Comparison of ENCODE assay signal across 18 cellular contexts in genomic region chr9:128909859-128910258, GRCh38. TPM values are rescaled to one million over a fixed set of nuclear protein-coding genes. Genes with fewer than 3 reads are reported as not detected.
DNase-seq lines count a peak whose midpoint lies in the region; ATAC-seq and TF ChIP-seq lines count a peak whose summit lies in the region.
"Had no signal": no experiment of that assay in that cellular context is flagged by ENCODE, and none has a peak within 500 bp of the region (broad histone marks: within the 10 kb centered on the region; RNA-seq: fewer than 3 reads in every experiment).

No MANE protein-coding gene starts in this region.

- H3K9me3 Mint-ChIP-seq in activated T-cell treated with anti-CD3 and anti-CD28 coated beads, Interleukin-2, amount 50 U/mL, for 72 hours = no peaks in the 10 kb centered on the region
- H3K9me3 Mint-ChIP-seq in activated CD8-positive, alpha-beta T cell treated with anti-CD3 and anti-CD28 coated beads, Interleukin-2, amount 10 ng/mL, durations not matched to agents 7 days and 5 days (ENCODE audit: insufficient read depth) = no peaks in the 10 kb centered on the region
- H3K9me3 Mint-ChIP-seq: brain had no signal

- no peak for TF ChIP-seq POLR2A in GM18505 (IDR thresholded peaks at IDR 0.05; ENCODE audit: borderline replicate concordance, extremely low read depth, insufficient read depth, insufficient read length)

- peaks cover 64% of the 10 kb centered on the region for H3K4me1 Mint-ChIP-seq in activated T-cell treated with anti-CD3 and anti-CD28 coated beads, Interleukin-2, amount 50 U/mL, for 72 hours (ENCODE audit: low read depth)
- H3K4me1 Mint-ChIP-seq in activated CD8-positive, alpha-beta T cell treated with anti-CD3 and anti-CD28 coated beads, Interleukin-2, amount 10 ng/mL, durations not matched to agents 7 days and 5 days (ENCODE audit: low read depth) = peaks cover 58% of the 10 kb centered on the region

- no peak for DNase-seq in activated T-cell treated with anti-CD3 and anti-CD28 coated beads, Interleukin-2, amount 50 U/mL, for 72 hours
- no peak for DNase-seq in activated T-cell treated with anti-CD3 and anti-CD28 coated beads, Interleukin-2, amount 50 U/mL, for 1 hour
- DNase-seq in activated CD8-positive, alpha-beta T cell treated with anti-CD3 and anti-CD28 coated beads, Interleukin-2, amount 10 ng/mL, durations not matched to agents 7 days and 5 days = no peak
- peak; percentile 27 for DNase-seq in islet precursor cell
- no peak for DNase-seq in activated CD4-positive, alpha-beta T cell treated with anti-CD3 and anti-CD28 coated beads for 1 hour
- DNase-seq: activated CD4-positive, alpha-beta T cell treated with anti-CD3 and anti-CD28 coated beads, Interleukin-2, amount 50 U/mL, for 4 hours; Caco-2; effector memory CD4-positive, alpha-beta T cell; foreskin fibroblast; Karpas-422; NCI-H1417 treated with DMSO at 0.1 percent for 48 hours; NCI-H345; SK-N-SH had no signal

- no peak for ATAC-seq in activated T-cell treated with anti-CD3 and anti-CD28 coated beads, Interleukin-2, amount 50 U/mL, for 72 hours (replicated peaks in 1 of 2)
- ATAC-seq in activated CD8-positive, alpha-beta T cell treated with anti-CD3 and anti-CD28 coated beads, Interleukin-2, amount 10 ng/mL, durations not matched to agents 7 days and 5 days = no peak
- no peak for ATAC-seq in HG03097 (IDR thresholded peaks at IDR 0.05; ENCODE audit: low FRiP score, unreplicated experiment)
- no peak for ATAC-seq in GM18505 (IDR thresholded peaks at IDR 0.05; ENCODE audit: unreplicated experiment)

- H3K4me3 Mint-ChIP-seq in activated T-cell treated with anti-CD3 and anti-CD28 coated beads, Interleukin-2, amount 50 U/mL, for 72 hours = no peak overlapping the region
- H3K4me3 Mint-ChIP-seq in activated CD8-positive, alpha-beta T cell treated with anti-CD3 and anti-CD28 coated beads, Interleukin-2, amount 10 ng/mL, durations not matched to agents 7 days and 5 days = no peak overlapping the region
- H3K4me3 Mint-ChIP-seq: brain had no signal

- CTCF ChIA-PET in activated CD8-positive, alpha-beta T cell treated with anti-CD3 and anti-CD28 coated beads, Interleukin-2, amount 10 ng/mL, durations not matched to agents 7 days and 5 days (lab: Charles Lee) = interaction anchor here (2.3 kb wide), 1 partner anchor 18 kb away, joined by 5 read pairs; no protein-coding TSS in a partner anchor

- peaks cover 0 to 12% of the 10 kb centered on the region in 2 donors for H3K36me3 Mint-ChIP-seq in activated T-cell treated with anti-CD3 and anti-CD28 coated beads, Interleukin-2, amount 50 U/mL, for 72 hours (ENCODE audit: insufficient read depth in 2 of 2)
- H3K36me3 Mint-ChIP-seq in activated CD8-positive, alpha-beta T cell treated with anti-CD3 and anti-CD28 coated beads, Interleukin-2, amount 10 ng/mL, durations not matched to agents 7 days and 5 days (ENCODE audit: low read depth) = peaks cover 46% of the 10 kb centered on the region

- peak overlapping the region; percentile 75 for H3K27ac Mint-ChIP-seq in activated T-cell treated with anti-CD3 and anti-CD28 coated beads, Interleukin-2, amount 50 U/mL, for 72 hours
- peak overlapping the region; percentile 65 for H3K27ac Mint-ChIP-seq in activated CD8-positive, alpha-beta T cell treated with anti-CD3 and anti-CD28 coated beads, Interleukin-2, amount 10 ng/mL, durations not matched to agents 7 days and 5 days
- H3K27ac Mint-ChIP-seq: brain had no signal

- POLR2A ChIA-PET in activated CD8-positive, alpha-beta T cell treated with anti-CD3 and anti-CD28 coated beads, Interleukin-2, amount 10 ng/mL, durations not matched to agents 7 days and 5 days (lab: Charles Lee) = no interaction called here

- peak overlapping the region; percentile 60 for H3K27ac ChIP-seq in temporal lobe (ENCODE audit: low read depth, low read length)
- H3K27ac ChIP-seq: parathyroid adenoma had no signal

- H3K27me3 Mint-ChIP-seq in activated T-cell treated with anti-CD3 and anti-CD28 coated beads, Interleukin-2, amount 50 U/mL, for 72 hours (ENCODE audit: low read depth) = no peaks in the 10 kb centered on the region
- no peaks in the 10 kb centered on the region for H3K27me3 Mint-ChIP-seq in activated CD8-positive, alpha-beta T cell treated with anti-CD3 and anti-CD28 coated beads, Interleukin-2, amount 10 ng/mL, durations not matched to agents 7 days and 5 days (ENCODE audit: low read depth)
- H3K27me3 Mint-ChIP-seq: brain had no signal

RNA-seq across cellular contexts. Expression of gene PHYHD1, which starts 10.9 kb away (rescaled TPM):
- total RNA-seq in activated T-cell treated with anti-CD3 and anti-CD28 coated beads, Interleukin-2, amount 50 U/mL, for 72 hours = 1 to 10 TPM; 1.1 to 1.9 TPM
- under 1 TPM; 0.55 to 0.68 TPM for total RNA-seq in activated CD8-positive, alpha-beta T cell treated with anti-CD3 and anti-CD28 coated beads, Interleukin-2, amount 10 ng/mL, durations not matched to agents 7 days and 5 days
- total RNA-seq in temporal lobe = 1.2 TPM

RNA-seq across cellular contexts. Expression of gene LRRC8A, which starts 27.9 kb away (rescaled TPM):
- 10 to 100 TPM; 19.2 to 20.1 TPM for total RNA-seq in activated T-cell treated with anti-CD3 and anti-CD28 coated beads, Interleukin-2, amount 50 U/mL, for 72 hours
- total RNA-seq in activated CD8-positive, alpha-beta T cell treated with anti-CD3 and anti-CD28 coated beads, Interleukin-2, amount 10 ng/mL, durations not matched to agents 7 days and 5 days = 10 to 100 TPM; 26.1 to 27.2 TPM
- 19.9 TPM for total RNA-seq in temporal lobe

RNA-seq across cellular contexts. Expression of gene KYAT1, which starts 28.1 kb away (rescaled TPM):
- total RNA-seq in activated T-cell treated with anti-CD3 and anti-CD28 coated beads, Interleukin-2, amount 50 U/mL, for 72 hours = 10 to 100 TPM in 1 of 2 donors, 1 to 10 TPM in 1; 8.8 to 13.8 TPM
- 10 to 100 TPM; 12.6 to 13.0 TPM for total RNA-seq in activated CD8-positive, alpha-beta T cell treated with anti-CD3 and anti-CD28 coated beads, Interleukin-2, amount 10 ng/mL, durations not matched to agents 7 days and 5 days
- total RNA-seq in temporal lobe = 9.1 TPM

RNA-seq across cellular contexts. Expression of gene DOLK, which starts 37.5 kb away (rescaled TPM):
- total RNA-seq in activated T-cell treated with anti-CD3 and anti-CD28 coated beads, Interleukin-2, amount 50 U/mL, for 72 hours = 1 to 10 TPM; 6.8 to 6.9 TPM
- 1 to 10 TPM; 7.9 to 8.7 TPM for total RNA-seq in activated CD8-positive, alpha-beta T cell treated with anti-CD3 and anti-CD28 coated beads, Interleukin-2, amount 10 ng/mL, durations not matched to agents 7 days and 5 days
- 7.1 TPM for total RNA-seq in temporal lobe

RNA-seq across cellular contexts. Expression of gene NUP188, which starts 37.6 kb away (rescaled TPM):
- 10 to 100 TPM; 90.0 to 98.0 TPM for total RNA-seq in activated T-cell treated with anti-CD3 and anti-CD28 coated beads, Interleukin-2, amount 50 U/mL, for 72 hours
- 10 to 100 TPM; 83.8 to 85.2 TPM for total RNA-seq in activated CD8-positive, alpha-beta T cell treated with anti-CD3 and anti-CD28 coated beads, Interleukin-2, amount 10 ng/mL, durations not matched to agents 7 days and 5 days
- 24.8 TPM for total RNA-seq in temporal lobe
